Comparison of ENCODE assay signal across 1 cellular context in genomic region chr6:10576226-10576625, GRCh38.
TF ChIP-seq lines count a peak whose summit lies in the region.

No MANE protein-coding gene starts in this region.

TF ChIP-seq in K562, 482 proteins besides CTCF, POLR2A, EP300 and RAD21 (continued from another document):
- TF ChIP-seq MGA (IDR thresholded peaks at IDR 0.05) (peak; percentile 42), ZNF277 (CRISPR knock-in tag; IDR thresholded peaks at IDR 0.05; ENCODE audit: borderline replicate concordance) (no peak), ZNF449 (CRISPR knock-in tag; IDR thresholded peaks at IDR 0.05) (no peak), L3MBTL2 (IDR thresholded peaks at IDR 0.05) (peak; percentile 61)
